8 cellular contexts compared by ENCODE assay signal in genomic region chr2:168336786-168337388, GRCh38.
A peak's percentile ranks its signal among the peaks of the same experiment; 100 is the strongest.
DNase-seq lines count a peak whose midpoint lies in the region; ATAC-seq, FAIRE-seq and TF ChIP-seq lines count a peak whose summit lies in the region.

No MANE protein-coding gene starts in this region.

- no peak for DNase-seq in D721Med (ENCODE audit: insufficient read length, low spot score)
- peak; percentile 29 for DNase-seq in NCI-H2196 treated with DMSO at 0.1 percent for 48 hours (lab: John Stamatoyannopoulos, UW; ENCODE audit: unreplicated experiment)
- DNase-seq in activated T-cell treated with anti-CD3 and anti-CD28 coated beads for 1 hour (ENCODE audit: low read depth): peak; percentile 30
- DNase-seq in left ventricle myocardium inferior: no peak
- peak; percentile 17 for DNase-seq in stimulated activated CD8-positive, alpha-beta memory T cell treated with anti-CD3 and anti-CD28 coated beads, Interleukin-12 subunit alpha, Interleukin-12 subunit beta, amount 100 ng/mL, for 1 hour (ENCODE audit: low read depth)
- no peak for DNase-seq in sciatic nerve (ENCODE audit: low spot score)
- no peak for DNase-seq in psoas muscle

- intact Hi-C loops in left ventricle myocardium inferior (cut with micrococcal nuclease) (no loop called here), sciatic nerve (cut with DNase I) (no loop called here), psoas muscle (cut with DNase I) (no loop called here)

- no peak overlapping the region for H3K4me3 ChIP-seq in left ventricle myocardium inferior
- H3K4me3 ChIP-seq in psoas muscle: no peak overlapping the region

- peak; percentile 40 for TF ChIP-seq CTCF in D721Med (IDR thresholded peaks at IDR 0.05; ENCODE audit: insufficient read depth, missing control alignments)
- peak; percentile 57 for TF ChIP-seq CTCF in left ventricle myocardium inferior (IDR thresholded peaks at IDR 0.05; ENCODE audit: borderline replicate concordance)
- no peak for TF ChIP-seq CTCF in psoas muscle (IDR thresholded peaks at IDR 0.05)

- 81 to 82% (median 81%) methylated on average over 6 of the region's 6 CpGs for WGBS in psoas muscle, 3 donors

- H3K27me3 ChIP-seq in left ventricle myocardium inferior (ENCODE audit: low read depth) (no peaks in the 10 kb centered on the region), psoas muscle (ENCODE audit: insufficient read depth in 3 of 3, low read length in 2 of 3) (no peaks in the 10 kb centered on the region)

- H3K9me3 ChIP-seq in left ventricle myocardium inferior (replicated peaks): peaks cover 8% of the 10 kb centered on the region
- H3K9me3 ChIP-seq in psoas muscle: no peaks in the 10 kb centered on the region

- no peak for FAIRE-seq in D721Med (lab: Jason Lieb, UNC)

- ATAC-seq in GM21737 (IDR thresholded peaks at IDR 0.05; ENCODE audit: unreplicated experiment): peak; percentile 68
- no peak for ATAC-seq in sciatic nerve
- no peak for ATAC-seq in psoas muscle

- H3K27ac ChIP-seq in left ventricle myocardium inferior (replicated peaks) (no peak overlapping the region), psoas muscle (no peak overlapping the region)

- H3K4me1 ChIP-seq in left ventricle myocardium inferior (no peaks in the 10 kb centered on the region), psoas muscle (no peaks in the 10 kb centered on the region)

- H3K36me3 ChIP-seq in left ventricle myocardium inferior (no peaks in the 10 kb centered on the region), psoas muscle (ENCODE audit: insufficient read depth in 1 of 2, low read depth in 1 of 2) (no peaks in the 10 kb centered on the region)

Comparison
In these comparisons a context has a peak if more than half of its experiments do, and no peak if none do; other contexts are left out.
1. DNase-seq: peak in NCI-H2196 treated with DMSO at 0.1 percent for 48 hours (single experiment), activated T-cell treated with anti-CD3 and anti-CD28 coated beads for 1 hour (single experiment) and stimulated activated CD8-positive, alpha-beta memory T cell treated with anti-CD3 and anti-CD28 coated beads, Interleukin-12 subunit alpha, Interleukin-12 subunit beta, amount 100 ng/mL, for 1 hour (single experiment); none in D721Med (single experiment), left ventricle myocardium inferior (single experiment), sciatic nerve (single experiment) and psoas muscle (0 of 2).